ENCODE assay signal across 1 cellular context in genomic region chr3:146160964-146161724, GRCh38.
TF ChIP-seq lines count a peak whose summit lies in the region.

Gene PLOD2 (minus strand): TSS chr3:146161184. CDS start chr3:146160989, 195 bp downstream.

TF ChIP-seq in HepG2, 621 proteins besides CTCF, POLR2A, EP300 and RAD21 (continued from another document and continues in another):
- peak; percentile 46 for TF ChIP-seq ARID5B (CRISPR knock-in tag; IDR thresholded peaks at IDR 0.05)
- peak; percentile 65; the same call in 1 of the 2 replicates for TF ChIP-seq MED13 (CRISPR knock-in tag; IDR thresholded peaks at IDR 0.05)
- TF ChIP-seq JUNB (CRISPR knock-in tag; IDR thresholded peaks at IDR 0.05; ENCODE audit: borderline replicate concordance), result no peak; the same call in 1 of the 2 replicates
- TF ChIP-seq MTA1 (CRISPR knock-in tag; IDR thresholded peaks at IDR 0.05; ENCODE audit: borderline replicate concordance), result no peak
- TF ChIP-seq TFDP2 (CRISPR knock-in tag; IDR thresholded peaks at IDR 0.05), result peak; percentile 80
- no peak for TF ChIP-seq ZNF782 (CRISPR knock-in tag; IDR thresholded peaks at IDR 0.05; ENCODE audit: borderline replicate concordance)
- peak; percentile 55; the same call in 1 of the 2 replicates for TF ChIP-seq FOXP4 (CRISPR knock-in tag; IDR thresholded peaks at IDR 0.05)
- TF ChIP-seq CBX2 (IDR thresholded peaks at IDR 0.05; ENCODE audit: low read depth, low read length), result no peak
- 0 out of 2 replicates have a peak, but pooled peaks have one; percentile 28 for TF ChIP-seq CBX2 (CRISPR knock-in tag; IDR thresholded peaks at IDR 0.05; ENCODE audit: low read depth)
- TF ChIP-seq GZF1 (CRISPR knock-in tag; IDR thresholded peaks at IDR 0.05), result no peak
- TF ChIP-seq CBFB (CRISPR knock-in tag; IDR thresholded peaks at IDR 0.05), result peak; percentile 69; the same call in 1 of the 2 replicates
- no peak for TF ChIP-seq ZFYVE20 (CRISPR knock-in tag; IDR thresholded peaks at IDR 0.05; ENCODE audit: borderline replicate concordance, low read depth)
- TF ChIP-seq ZNF562 (CRISPR knock-in tag; IDR thresholded peaks at IDR 0.05; ENCODE audit: borderline replicate concordance), result no peak
- TF ChIP-seq KMT2A (CRISPR knock-in tag; IDR thresholded peaks at IDR 0.05), result peak; percentile 81
- no peak for TF ChIP-seq ELK4 (CRISPR knock-in tag; IDR thresholded peaks at IDR 0.05; ENCODE audit: borderline replicate concordance)
- no peak for TF ChIP-seq TRIM22 (IDR thresholded peaks at IDR 0.05)
- no peak for TF ChIP-seq EED (CRISPR knock-in tag; IDR thresholded peaks at IDR 0.05)
- no peak for TF ChIP-seq ZBTB49 (CRISPR knock-in tag; IDR thresholded peaks at IDR 0.05; ENCODE audit: borderline replicate concordance)
- TF ChIP-seq SRSF1 (optimal IDR thresholded peaks at IDR 0.05; ENCODE audit: low read depth, low read length), result no peak
- no peak; the same call in 1 of the 2 replicates for TF ChIP-seq CREB1 (IDR thresholded peaks at IDR 0.05)
- TF ChIP-seq CREB1 (CRISPR knock-in tag; IDR thresholded peaks at IDR 0.05), result 0 out of 2 replicates have a peak, but pooled peaks have one; percentile 12
- no peak; the same call in 1 of the 2 replicates for TF ChIP-seq ZNF33B (CRISPR knock-in tag; IDR thresholded peaks at IDR 0.05)
- no peak for TF ChIP-seq THYN1 (CRISPR knock-in tag; IDR thresholded peaks at IDR 0.05; ENCODE audit: borderline replicate concordance, low read depth)
- no peak for TF ChIP-seq ZBTB1 (CRISPR knock-in tag; IDR thresholded peaks at IDR 0.05; ENCODE audit: borderline replicate concordance)
- peak; percentile 95 for TF ChIP-seq POLR2AphosphoS5 (IDR thresholded peaks at IDR 0.05; ENCODE audit: low read depth, low read length)
- TF ChIP-seq ZNF20 (CRISPR knock-in tag; IDR thresholded peaks at IDR 0.05), result 0 out of 2 replicates have a peak, but pooled peaks have one; percentile 61
- no peak for TF ChIP-seq MBD4 (IDR thresholded peaks at IDR 0.05; ENCODE audit: borderline replicate concordance, low read length)
- TF ChIP-seq CC2D1A (CRISPR knock-in tag; IDR thresholded peaks at IDR 0.05), result no peak
- TF ChIP-seq ZNF317 (CRISPR knock-in tag; IDR thresholded peaks at IDR 0.05), result no peak; the same call in 1 of the 2 replicates
- no peak for TF ChIP-seq DMTF1 (CRISPR knock-in tag; IDR thresholded peaks at IDR 0.05)
- 0 out of 2 replicates have a peak, but pooled peaks have one; percentile 81 for TF ChIP-seq FOXO4 (CRISPR knock-in tag; conservative IDR thresholded peaks at IDR 0.05)
- TF ChIP-seq ZNF367 (CRISPR knock-in tag; IDR thresholded peaks at IDR 0.05; ENCODE audit: borderline replicate concordance), result peak; percentile 73; the same call in 1 of the 2 replicates
- no peak; the same call in 1 of the 2 replicates for TF ChIP-seq CSRNP2 (CRISPR knock-in tag; conservative IDR thresholded peaks at IDR 0.05; ENCODE audit: low read depth)
- TF ChIP-seq ELF4 (CRISPR knock-in tag; IDR thresholded peaks at IDR 0.05; ENCODE audit: borderline replicate concordance), result no peak
- TF ChIP-seq ZBTB8A (CRISPR knock-in tag; IDR thresholded peaks at IDR 0.05; ENCODE audit: borderline replicate concordance, low read depth), result no peak
- TF ChIP-seq ZBTB2 (CRISPR knock-in tag; IDR thresholded peaks at IDR 0.05; ENCODE audit: low read depth), result peak; percentile 87; the same call in 1 of the 2 replicates
- TF ChIP-seq NFE2L2 (IDR thresholded peaks at IDR 0.05; ENCODE audit: low read length), result no peak
- TF ChIP-seq ZNF607 (CRISPR knock-in tag; IDR thresholded peaks at IDR 0.05; ENCODE audit: borderline replicate concordance), result peak; percentile 35; the same call in 1 of the 2 replicates
- TF ChIP-seq ZNF766 (CRISPR knock-in tag; IDR thresholded peaks at IDR 0.05; ENCODE audit: borderline replicate concordance), result peak; percentile 84; the same call in 1 of the 2 replicates
- TF ChIP-seq THAP11 (CRISPR knock-in tag; IDR thresholded peaks at IDR 0.05), result peak; percentile 81
